In the genomic region with DNA sequence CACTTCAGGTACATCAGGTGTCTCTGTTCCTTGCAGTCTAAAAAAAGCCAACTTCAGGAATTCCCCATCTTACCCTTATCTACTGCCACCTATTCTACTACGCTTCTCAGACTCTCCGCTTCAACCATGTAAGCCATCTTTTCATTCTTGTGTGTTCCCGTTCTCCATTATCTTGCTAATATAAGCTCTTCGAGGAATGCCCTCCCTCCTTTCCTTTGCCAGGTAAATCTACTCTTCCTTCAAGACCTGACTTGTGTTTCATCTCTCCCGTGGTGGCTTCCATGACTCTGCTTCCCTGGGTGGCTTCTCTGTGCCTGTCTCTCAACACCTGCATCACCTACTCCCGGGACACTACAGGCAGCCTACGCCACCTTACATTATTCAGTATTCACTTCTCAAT, we compare ENCODE assay signal across 17 cellular contexts. TPM values are rescaled to one million over a fixed set of nuclear protein-coding genes. Genes with fewer than 3 reads are reported as not detected.
DNase-seq lines count a peak whose midpoint lies in the region; ATAC-seq and TF ChIP-seq lines count a peak whose summit lies in the region.
"Had no signal": no experiment of that assay in that cellular context is flagged by ENCODE, and none has a peak within 500 bp of the region (broad histone marks: within the 10 kb centered on the region; RNA-seq: fewer than 3 reads in every experiment).

No MANE protein-coding gene starts in this region.

- peak overlapping the region; percentile 68 for H2AFZ ChIP-seq in neuronal stem cell (ENCODE audit: low read length)

- no peak overlapping the region for H3K9ac ChIP-seq in neuronal stem cell (ENCODE audit: low read depth, low read length, poor library complexity)

- no peak overlapping the region for H2AK5ac ChIP-seq in neuronal stem cell (ENCODE audit: low read depth, low read length)

- H4K91ac ChIP-seq in neuronal stem cell (ENCODE audit: low read depth, low read length, poor library complexity): no peak overlapping the region

- no peak overlapping the region for H3K4ac ChIP-seq in neuronal stem cell (ENCODE audit: low read length)

- no peak overlapping the region for H2BK15ac ChIP-seq in neuronal stem cell (ENCODE audit: low read length)

- H4K8ac ChIP-seq in neuronal stem cell (ENCODE audit: low read depth, low read length): no peak overlapping the region

- H3K27ac Mint-ChIP-seq in activated naive CD4-positive, alpha-beta T cell treated with anti-CD3 and anti-CD28 coated beads, Interleukin-2, amount 50 U/mL, for 72 hours: peak overlapping the region; percentile 5 to 75
- H3K27ac Mint-ChIP-seq: activated CD4-positive, alpha-beta memory T cell treated with anti-CD3 and anti-CD28 coated beads for 36 hours; IgD-negative memory B cell had no signal

- H3K14ac ChIP-seq in neuronal stem cell (ENCODE audit: low read length): no peak overlapping the region

- no peak for TF ChIP-seq EP300 in gastroesophageal sphincter (IDR thresholded peaks at IDR 0.05)

- H3K4me3 ChIP-seq in gastroesophageal sphincter: no peak overlapping the region
- H3K4me3 ChIP-seq in neuronal stem cell (ENCODE audit: low read length in 2 of 2): no peak overlapping the region
- no peak overlapping the region for H3K4me3 ChIP-seq in uterus
- H3K4me3 ChIP-seq: mucosa of descending colon had no signal

- H3K79me1 ChIP-seq in neuronal stem cell (ENCODE audit: low read depth, low read length): no peaks in the 10 kb centered on the region

- H2BK5ac ChIP-seq in neuronal stem cell (ENCODE audit: low read length): no peak overlapping the region

- H3K27me3 ChIP-seq in gastroesophageal sphincter (no peaks in the 10 kb centered on the region), neuronal stem cell (ENCODE audit: control insufficient read depth in 3 of 3, insufficient read depth in 3 of 3, low read depth in 1 of 3, low read length in 3 of 3) (peaks cover 0 to 2% (median 0%) of the 10 kb centered on the region in 3 experiments), uterus (no peaks in the 10 kb centered on the region)

- no peak for TF ChIP-seq POLR2A in gastroesophageal sphincter (IDR thresholded peaks at IDR 0.05)
- no peak for TF ChIP-seq POLR2A in uterus (IDR thresholded peaks at IDR 0.05)

- 82 to 84% methylated on average over 7 of the region's 7 CpGs for whole genome bisulfite sequencing in gastroesophageal sphincter (ENCODE audit: low coverage in 1 of 2), 2 donors
- no CpG with 5 or more reads among the region's 7 CpGs for WGBS in neuronal stem cell (ENCODE audit: extremely low coverage in 2 of 2, insufficient read length in 2 of 2, insufficient replicate concordance in 1 of 2), 2 donors

- no peak for ATAC-seq in activated naive CD4-positive, alpha-beta T cell treated with anti-CD3 and anti-CD28 coated beads, Interleukin-2, amount 50 U/mL, for 72 hours
- ATAC-seq in gastroesophageal sphincter: no peak
- no peak for ATAC-seq in GM21576 (IDR thresholded peaks at IDR 0.05; ENCODE audit: unreplicated experiment)
- ATAC-seq: mucosa of descending colon, PC-3 had no signal

- H3K27ac ChIP-seq in gastroesophageal sphincter (peak overlapping the region; percentile 83 to 90 (median 86)), neuronal stem cell (replicated peaks; ENCODE audit: low read length) (no peak overlapping the region), uterus (peak overlapping the region; percentile 90 to 97)

- H3K4me1 ChIP-seq in gastroesophageal sphincter (peaks cover 0 to 46% (median 19%) of the 10 kb centered on the region in 3 donors), neuronal stem cell (ENCODE audit: control insufficient read depth in 2 of 2, insufficient read depth in 1 of 2, low read depth in 1 of 2, low read length in 2 of 2) (peaks cover 24 to 28% of the 10 kb centered on the region in 2 donors), uterus (peaks cover 6 to 7% of the 10 kb centered on the region in 2 donors)

- TF ChIP-seq CTCF in gastroesophageal sphincter (IDR thresholded peaks at IDR 0.05) (no peak), uterus (IDR thresholded peaks at IDR 0.05) (no peak)

- H3K9me3 ChIP-seq in gastroesophageal sphincter: peaks cover 0 to 1% (median 0%) of the 10 kb centered on the region in 3 donors
- H3K9me3 ChIP-seq in neuronal stem cell (replicated peaks in 1 of 2; ENCODE audit: control insufficient read depth in 2 of 2, insufficient read depth in 1 of 2, low read depth in 1 of 2, low read length in 2 of 2): no peaks in the 10 kb centered on the region
- no peaks in the 10 kb centered on the region for H3K9me3 ChIP-seq in uterus
- H3K9me3 ChIP-seq: mucosa of descending colon had no signal

- H3K9me3 Mint-ChIP-seq in activated naive CD4-positive, alpha-beta T cell treated with anti-CD3 and anti-CD28 coated beads, Interleukin-2, amount 50 U/mL, for 72 hours: peaks cover 0 to 3% of the 10 kb centered on the region in 2 donors
- H3K9me3 Mint-ChIP-seq: activated CD4-positive, alpha-beta memory T cell treated with anti-CD3 and anti-CD28 coated beads for 36 hours had no signal

- H3K18ac ChIP-seq in neuronal stem cell (ENCODE audit: low read length): no peak overlapping the region

- no peak for DNase-seq in activated naive CD4-positive, alpha-beta T cell treated with anti-CD3 and anti-CD28 coated beads, Interleukin-2, amount 50 U/mL, for 72 hours (ENCODE audit: low spot score in 2 of 2)
- no peak for DNase-seq in activated naive CD4-positive, alpha-beta T cell treated with anti-CD3 and anti-CD28 coated beads, Interleukin-2, amount 50 U/mL, for 16 hours
- no peak for DNase-seq in neuronal stem cell (ENCODE audit: low spot score)
- DNase-seq in uterus: no peak
- no peak for DNase-seq in medulla oblongata (ENCODE audit: extremely low spot score)
- DNase-seq in NCI-H187 (lab: John Stamatoyannopoulos, UW): no peak
- DNase-seq: 8988T; activated CD4-positive, alpha-beta memory T cell treated with anti-CD3 and anti-CD28 coated beads for 36 hours; GDM1; hippocampal formation; mucosa of descending colon; PC-3; small intestine had no signal

- peaks cover 0 to 2% of the 10 kb centered on the region in 2 donors for H3K36me3 Mint-ChIP-seq in activated naive CD4-positive, alpha-beta T cell treated with anti-CD3 and anti-CD28 coated beads, Interleukin-2, amount 50 U/mL, for 72 hours
- H3K36me3 Mint-ChIP-seq: activated CD4-positive, alpha-beta memory T cell treated with anti-CD3 and anti-CD28 coated beads for 36 hours; IgD-negative memory B cell had no signal

- H3K4me2 ChIP-seq in neuronal stem cell (ENCODE audit: insufficient read depth, low read length, poor library complexity, severe bottlenecking): no peak overlapping the region

- H3K23ac ChIP-seq in neuronal stem cell (ENCODE audit: low read depth, low read length, poor library complexity): no peak overlapping the region

- no peak overlapping the region for H2BK12ac ChIP-seq in neuronal stem cell (ENCODE audit: low read length)

- intact Hi-C loops in uterus (cut with DNase I; ENCODE audit: low total_unique reads): loop anchor here (5.0 kb wide), 1 partner anchor 646 kb away; no protein-coding TSS in a partner anchor

- H3K36me3 ChIP-seq in gastroesophageal sphincter (no peaks in the 10 kb centered on the region), neuronal stem cell (replicated peaks in 1 of 2; ENCODE audit: control insufficient read depth in 2 of 2, insufficient read depth in 2 of 2, low read length in 2 of 2) (no peaks in the 10 kb centered on the region), uterus (no peaks in the 10 kb centered on the region)

- H2BK120ac ChIP-seq in neuronal stem cell (ENCODE audit: low read depth, low read length): no peak overlapping the region

RNA-seq across cellular contexts. Expression of a gene that starts 42.3 kb away (rescaled TPM):
- total RNA-seq in activated naive CD4-positive, alpha-beta T cell treated with anti-CD3 and anti-CD28 coated beads, Interleukin-2, amount 50 U/mL, for 72 hours: not detected
- 100 to 1,000 TPM in 1 of 4 donors, 10 to 100 TPM in 3; 16.8 to 189 (median 38.4) TPM for total RNA-seq in gastroesophageal sphincter
- 0.31 TPM for polyA plus RNA-seq in neuronal stem cell (2013, experiment 1 of 2)
- 0.18 TPM for polyA plus RNA-seq in neuronal stem cell (2013, experiment 2 of 2)
- 10 to 100 TPM; 16.5 to 45.9 (median 19.1) TPM for total RNA-seq in uterus
- total RNA-seq: activated CD4-positive, alpha-beta memory T cell treated with anti-CD3 and anti-CD28 coated beads for 36 hours; PC-3; T-helper 2 cell treated with Interferon-gamma antibody and Interleukin-4, amounts not matched to agents 100 ng/mL and 5 ng/mL, for 36 hours had no signal
- polyA plus RNA-seq: IgD-negative memory B cell had no signal

Comparison
In these comparisons a context has a peak if more than half of its experiments do, and no peak if none do; other contexts are left out.
1. RNA of a gene that starts 42.3 kb away (total RNA-seq): 16.8 to 189 TPM in gastroesophageal sphincter and 16.5 to 45.9 TPM in uterus; not detected in activated naive CD4-positive, alpha-beta T cell treated with anti-CD3 and anti-CD28 coated beads, Interleukin-2, amount 50 U/mL, for 72 hours; every median in the first group is over 10 times any median in the second.